In genomic region chr4:180449395-180449956, GRCh38 we compare ENCODE assay signal across 8 cellular contexts.
DNase-seq lines count a peak whose midpoint lies in the region; ATAC-seq and TF ChIP-seq lines count a peak whose summit lies in the region.

No MANE protein-coding gene starts in this region.

- no peaks in the 10 kb centered on the region for H3K79me2 ChIP-seq in smooth muscle cell (ENCODE audit: low read depth)

- H3K4me3 ChIP-seq in GM12864 (ENCODE audit: low read depth, low read length) (no peak overlapping the region), brain microvascular endothelial cell (ENCODE audit: low read depth, low read length) (no peak overlapping the region), smooth muscle cell (peak overlapping the region; percentile 49)

- no peak for DNase-seq in GM12864 (ENCODE audit: low read depth)
- peak; percentile 69 for DNase-seq in NCI-H460 (ENCODE audit: extremely low read depth, low read depth)
- no peak for DNase-seq in brain microvascular endothelial cell
- no peak for DNase-seq in smooth muscle cell (lab: John Stamatoyannopoulos, UW; ENCODE audit: unreplicated experiment)
- DNase-seq in hippocampal formation (lab: John Stamatoyannopoulos, UW) = no peak
- no peak for DNase-seq in activated CD4-positive, alpha-beta T cell treated with anti-CD3 and anti-CD28 coated beads for 1 hour

- in situ Hi-C loops in brain microvascular endothelial cell (cut with HindIII; ENCODE audit: low pct_ligation_motif_present, low sequenced_read_pairs) = no loop called here

- peak overlapping the region; percentile 47 for H3K9ac ChIP-seq in smooth muscle cell (ENCODE audit: low read depth)

- H3K36me3 ChIP-seq in brain microvascular endothelial cell (replicated peaks) = no peaks in the 10 kb centered on the region
- H3K36me3 ChIP-seq in smooth muscle cell (ENCODE audit: low read depth) = no peaks in the 10 kb centered on the region

- H3F3A ChIP-seq in smooth muscle cell (ENCODE audit: low read depth) = no peaks in the 10 kb centered on the region

- no peaks in the 10 kb centered on the region for H3K27me3 ChIP-seq in brain microvascular endothelial cell (replicated peaks)
- H3K27me3 ChIP-seq in smooth muscle cell (ENCODE audit: low read depth) = no peaks in the 10 kb centered on the region

- H4K20me1 ChIP-seq in smooth muscle cell (ENCODE audit: low read depth) = no peaks in the 10 kb centered on the region

- H3K9me3 ChIP-seq in smooth muscle cell (replicated peaks; ENCODE audit: low read depth) = no peaks in the 10 kb centered on the region

- ATAC-seq in HG02642 (IDR thresholded peaks at IDR 0.05; ENCODE audit: poor library complexity, unreplicated experiment) = peak; percentile 80
- ATAC-seq in HG02763 (IDR thresholded peaks at IDR 0.05; ENCODE audit: unreplicated experiment) = no peak

- H2AFZ ChIP-seq in smooth muscle cell (ENCODE audit: low read depth) = peak overlapping the region; percentile 100

- TF ChIP-seq CTCF in GM12864 (IDR thresholded peaks at IDR 0.05; ENCODE audit: low read depth, low read length, missing control alignments) (peak; percentile 45), brain microvascular endothelial cell (IDR thresholded peaks at IDR 0.05; ENCODE audit: low read depth, low read length, missing control alignments) (peak; percentile 76), smooth muscle cell (IDR thresholded peaks at IDR 0.05; ENCODE audit: borderline replicate concordance, insufficient read depth, poor library complexity, severe bottlenecking) (peak; percentile 62)

- peaks cover 5% of the 10 kb centered on the region for H3K4me1 ChIP-seq in smooth muscle cell (ENCODE audit: low read depth)

- H3K27ac ChIP-seq in brain microvascular endothelial cell = no peak overlapping the region
- no peak overlapping the region for H3K27ac ChIP-seq in smooth muscle cell (ENCODE audit: low read depth)

- peak overlapping the region; percentile 87 for H3K4me2 ChIP-seq in smooth muscle cell

- WGBS in smooth muscle cell (ENCODE audit: low lambda C conversion rate) = 15% methylated on average over 6 of the region's 6 CpGs
